In genomic region chr4:167052631-167053085, GRCh38 we compare ENCODE assay signal across 1 cellular context.
TF ChIP-seq lines count a peak whose summit lies in the region.

No MANE protein-coding gene starts in this region.

TF ChIP-seq in GM12878, 131 proteins besides CTCF, POLR2A, EP300 and RAD21 (continued from another document):
- TF ChIP-seq ZBTB11 (CRISPR knock-in tag; IDR thresholded peaks at IDR 0.05) (no peak), CUX1 (IDR thresholded peaks at IDR 0.05; ENCODE audit: insufficient replicate concordance, low read depth, low read length) (no peak), MEF2B (IDR thresholded peaks at IDR 0.05; ENCODE audit: partially characterized antibody, poor library complexity, severe bottlenecking) (peak; percentile 7), IKZF1 (conservative IDR thresholded peaks at IDR 0.05) (peak; percentile 21; the same call in 1 of the 2 replicates), ZBTB40 (IDR thresholded peaks at IDR 0.05; ENCODE audit: borderline replicate concordance) (no peak)
TF ChIP-seq in GM12878: peak in this region for 3.
